In genomic region chr11:64643927-64644326, GRCh38 we compare ENCODE assay signal across 14 cellular contexts. TPM values are rescaled to one million over a fixed set of nuclear protein-coding genes. Genes with fewer than 3 reads are reported as not detected.
DNase-seq lines count a peak whose midpoint lies in the region; ATAC-seq and TF ChIP-seq lines count a peak whose summit lies in the region.
"Had no signal": no experiment of that assay in that cellular context is flagged by ENCODE, and none has a peak within 500 bp of the region (broad histone marks: within the 10 kb centered on the region; RNA-seq: fewer than 3 reads in every experiment).

No MANE protein-coding gene starts in this region.

- ATAC-seq in GM23338 (peak; percentile 8), HG02852 (IDR thresholded peaks at IDR 0.05; ENCODE audit: unreplicated experiment) (no peak), GM21360 (IDR thresholded peaks at IDR 0.05; ENCODE audit: unreplicated experiment) (no peak)
- ATAC-seq: stimulated activated effector memory CD8-positive, alpha-beta T cell treated with anti-CD3 and anti-CD28 coated beads, Interleukin-12 subunit alpha, Interleukin-12 subunit beta, amount 100 ng/mL, for 72 hours had no signal

- H3K27me3 ChIP-seq in GM23338 (ENCODE audit: insufficient read depth) (peaks cover 65% of the 10 kb centered on the region), dorsolateral prefrontal cortex (peaks cover 0 to 3% (median 0%) of the 10 kb centered on the region in 45 donors)

- H3K27ac ChIP-seq in GM23338 (ENCODE audit: low read depth): no peak overlapping the region
- peak overlapping the region in 19 of 59 donors; percentile 3 to 90 (median 32) for H3K27ac ChIP-seq in dorsolateral prefrontal cortex
- H3K27ac ChIP-seq: 22Rv1, adrenal gland had no signal

- no peak for TF ChIP-seq CTCF in GM23338 (conservative IDR thresholded peaks at IDR 0.05; ENCODE audit: low read depth in 2 of 2)
- TF ChIP-seq CTCF in dorsolateral prefrontal cortex (IDR thresholded peaks at IDR 0.05 in 54 of 56, conservative IDR thresholded peaks at IDR 0.05 in 2 of 56; ENCODE audit: low read depth in 1 of 56, partially characterized antibody in 56 of 56): no peak
- no peak for TF ChIP-seq CTCF in neural crest cell (conservative IDR thresholded peaks at IDR 0.05)

- 0 out of 2 replicates have a peak, but pooled peaks cover 3% of the 10 kb centered on the region for H3F3A ChIP-seq in GM23338 (replicated peaks; ENCODE audit: low read depth)

- H3K27ac Mint-ChIP-seq in GM23338: no peak overlapping the region
- H3K27ac Mint-ChIP-seq in neural crest cell (ENCODE audit: unreplicated experiment): no peak overlapping the region
- H3K27ac Mint-ChIP-seq: natural killer cell; stimulated activated effector memory CD8-positive, alpha-beta T cell treated with anti-CD3 and anti-CD28 coated beads, Interleukin-12 subunit alpha, Interleukin-12 subunit beta, amount 100 ng/mL, for 72 hours had no signal

- H3K79me2 ChIP-seq in GM23338 (replicated peaks; ENCODE audit: insufficient read depth): no peaks in the 10 kb centered on the region

- H3K36me3 Mint-ChIP-seq in GM23338 (ENCODE audit: low read depth) (no peaks in the 10 kb centered on the region), neural crest cell (ENCODE audit: low read depth) (no peaks in the 10 kb centered on the region)
- H3K36me3 Mint-ChIP-seq: natural killer cell; stimulated activated effector memory CD8-positive, alpha-beta T cell treated with anti-CD3 and anti-CD28 coated beads, Interleukin-12 subunit alpha, Interleukin-12 subunit beta, amount 100 ng/mL, for 72 hours had no signal

- intact Hi-C loops in dorsolateral prefrontal cortex (cut with DNase I): loop anchor here (1.0 to 10.0 kb wide), 2 partner anchors 25 to 329 kb away; partner anchors contain the start of genes PRDX5 (in 1 of the 2) and TRMT112 (in 1 of the 2)

- peak overlapping the region; percentile 81 for H3K4me3 Mint-ChIP-seq in GM23338
- H3K4me3 Mint-ChIP-seq in neural crest cell: peak overlapping the region; percentile 75
- H3K4me3 Mint-ChIP-seq: stimulated activated effector memory CD8-positive, alpha-beta T cell treated with anti-CD3 and anti-CD28 coated beads, Interleukin-12 subunit alpha, Interleukin-12 subunit beta, amount 100 ng/mL, for 72 hours had no signal

- H3K4me3 ChIP-seq in GM23338 (peak overlapping the region; percentile 77), dorsolateral prefrontal cortex (peak overlapping the region in 57 of 59 donors; percentile 36 to 79 (median 65))

- H4K20me1 ChIP-seq in GM23338 (replicated peaks; ENCODE audit: insufficient read depth): no peaks in the 10 kb centered on the region; the same call in 1 of the 2 replicates

- peak; percentile 32 for DNase-seq in DMS 273 (lab: John Stamatoyannopoulos, UW; ENCODE audit: unreplicated experiment)
- no peak for DNase-seq in DMS 273 treated with DMSO at 0.1 percent for 48 hours (lab: John Stamatoyannopoulos, UW)
- no peak for DNase-seq in GM23338 (ENCODE audit: low spot score)
- DNase-seq in dorsolateral prefrontal cortex: no peak
- DNase-seq in neural crest cell (ENCODE audit: low read depth, low spot score): no peak
- DNase-seq in iPS-NIHi11 (ENCODE audit: low spot score): no peak
- DNase-seq: DMS53, natural killer cell, T-helper 9 cell had no signal

- no peak overlapping the region; the same call in 1 of the 2 replicates for H2AFZ ChIP-seq in GM23338

- peaks cover 26% of the 10 kb centered on the region for H3K4me1 Mint-ChIP-seq in GM23338
- H3K4me1 Mint-ChIP-seq in neural crest cell: peaks cover 24% of the 10 kb centered on the region

- no peaks in the 10 kb centered on the region for H3K36me3 ChIP-seq in GM23338 (ENCODE audit: insufficient read depth)
- H3K36me3 ChIP-seq: adrenal gland had no signal

- peak overlapping the region; percentile 90 for H3K4me2 ChIP-seq in GM23338

- no peaks in the 10 kb centered on the region for H3K9me2 ChIP-seq in GM23338 (ENCODE audit: insufficient read depth)

- H3K27me3 Mint-ChIP-seq in GM23338 (ENCODE audit: insufficient read depth, low read depth, poor library complexity) (peaks cover 25% of the 10 kb centered on the region), neural crest cell (ENCODE audit: low read depth) (peaks cover 39% of the 10 kb centered on the region)

- H3K4me1 ChIP-seq in GM23338 (ENCODE audit: insufficient read depth): peaks cover 26% of the 10 kb centered on the region
- H3K4me1 ChIP-seq: adrenal gland had no signal

- H3K9me3 Mint-ChIP-seq in GM23338 (no peaks in the 10 kb centered on the region), neural crest cell (no peaks in the 10 kb centered on the region)
- H3K9me3 Mint-ChIP-seq: natural killer cell; stimulated activated effector memory CD8-positive, alpha-beta T cell treated with anti-CD3 and anti-CD28 coated beads, Interleukin-12 subunit alpha, Interleukin-12 subunit beta, amount 100 ng/mL, for 72 hours had no signal

TF ChIP-seq in GM23338, 12 proteins besides CTCF, POLR2A, EP300 and RAD21:
- TF ChIP-seq REST (IDR thresholded peaks at IDR 0.05; ENCODE audit: unreplicated experiment) (no peak), EZH2 (IDR thresholded peaks at IDR 0.05; ENCODE audit: low read depth, unreplicated experiment) (no peak), JUNB (IDR thresholded peaks at IDR 0.05; ENCODE audit: unreplicated experiment) (no peak), NANOG (IDR thresholded peaks at IDR 0.05; ENCODE audit: borderline replicate concordance) (no peak)
TF ChIP-seq in GM23338: peak in this region for 0.

RNA-seq across cellular contexts. Expression of gene SLC22A12, which starts 52.9 kb away (rescaled TPM):
- not detected in 2 replicates for total RNA-seq in GM23338 (2014; rRNA removed; shearing (Covaris generic))
- not detected in 2 replicates for polyA plus RNA-seq in GM23338 (2016; fragmentation: Nextera tagmentation; extraction: Ambion mirVana)
- total RNA-seq in dorsolateral prefrontal cortex (not detected), neural crest cell (not detected in 2 replicates)
- total RNA-seq: adrenal gland, natural killer cell had no signal
- polyA plus RNA-seq: adrenal gland had no signal
